20 cellular contexts compared by ENCODE assay signal in the genomic region with DNA sequence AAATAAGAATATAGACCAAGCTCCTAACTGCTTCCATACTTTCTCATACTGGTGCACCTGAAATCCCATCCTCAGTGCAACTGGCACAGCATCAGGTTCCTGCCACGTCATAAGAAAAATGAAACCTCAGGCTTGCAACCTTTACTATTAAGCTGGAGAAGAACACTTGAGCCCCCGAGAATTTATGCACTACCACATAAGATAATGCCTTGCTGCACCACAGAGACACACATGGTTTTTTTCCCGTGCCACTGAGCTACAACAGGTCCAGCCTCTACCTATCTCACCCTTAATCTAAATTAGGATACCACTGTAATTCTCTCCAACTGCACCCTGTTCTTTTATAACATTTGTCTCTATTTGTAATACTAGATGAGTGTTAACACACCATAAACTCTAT.
"Had no signal": no experiment of that assay in that cellular context is flagged by ENCODE, and none has a peak within 500 bp of the region (broad histone marks: within the 10 kb centered on the region; RNA-seq: fewer than 3 reads in every experiment).

No MANE protein-coding gene starts in this region.

- DNase-seq: dermis blood vessel endothelial cell; esophagus squamous epithelium; foreskin fibroblast; glutamatergic neuron; islet precursor cell; left ventricle myocardium superior; mesendoderm; naive B cell; psoas muscle; retina; right lobe of liver; stimulated activated CD4-positive, alpha-beta T cell treated with anti-CD3 and anti-CD28 coated beads, Interleukin-4, amount 100 ng/mL, for 1 hour; stimulated activated CD8-positive, alpha-beta memory T cell treated with anti-CD3 and anti-CD28 coated beads, Interleukin-4, amount 100 ng/mL, for 48 hours; stimulated activated naive CD8-positive, alpha-beta T cell treated with anti-CD3 and anti-CD28 coated beads, Interleukin-15, Interleukin-2, amounts not matched to agents 100 U/mL and 50 U/mL, for 24 hours; thyroid gland had no signal

- H3K27ac ChIP-seq: esophagus squamous epithelium, gastroesophageal sphincter, neutrophil, psoas muscle, right lobe of liver, suprapubic skin, thyroid gland had no signal

- H3K9me3 Mint-ChIP-seq: naive B cell; stimulated activated effector memory CD8-positive, alpha-beta T cell treated with anti-CD3 and anti-CD28 coated beads, Interleukin-12 subunit alpha, Interleukin-12 subunit beta, amount 100 ng/mL, for 72 hours; type B pancreatic cell had no signal

- H3K27me3 ChIP-seq: esophagus squamous epithelium, gastroesophageal sphincter, neutrophil, right lobe of liver, suprapubic skin, thyroid gland had no signal

- H3K36me3 ChIP-seq: right lobe of liver, suprapubic skin, thyroid gland had no signal

- H3K27ac Mint-ChIP-seq: naive B cell; stimulated activated effector memory CD8-positive, alpha-beta T cell treated with anti-CD3 and anti-CD28 coated beads, Interleukin-12 subunit alpha, Interleukin-12 subunit beta, amount 100 ng/mL, for 72 hours; type B pancreatic cell had no signal

- H3K4me3 ChIP-seq: esophagus squamous epithelium, gastroesophageal sphincter, psoas muscle, right lobe of liver, suprapubic skin, thyroid gland had no signal

- H3K4me1 Mint-ChIP-seq: naive B cell; stimulated activated effector memory CD8-positive, alpha-beta T cell treated with anti-CD3 and anti-CD28 coated beads, Interleukin-12 subunit alpha, Interleukin-12 subunit beta, amount 100 ng/mL, for 72 hours had no signal

- H3K4me3 Mint-ChIP-seq: naive B cell; stimulated activated effector memory CD8-positive, alpha-beta T cell treated with anti-CD3 and anti-CD28 coated beads, Interleukin-12 subunit alpha, Interleukin-12 subunit beta, amount 100 ng/mL, for 72 hours; type B pancreatic cell had no signal

- H3K4me1 ChIP-seq: esophagus squamous epithelium, gastroesophageal sphincter, psoas muscle, right lobe of liver, suprapubic skin, thyroid gland had no signal

- ATAC-seq: gastroesophageal sphincter; left ventricle myocardium superior; right lobe of liver; stimulated activated effector memory CD8-positive, alpha-beta T cell treated with anti-CD3 and anti-CD28 coated beads, Interleukin-12 subunit alpha, Interleukin-12 subunit beta, amount 100 ng/mL, for 72 hours; stimulated activated naive CD8-positive, alpha-beta T cell treated with anti-CD3 and anti-CD28 coated beads, Interleukin-15, Interleukin-2, amounts not matched to agents 100 U/mL and 50 U/mL, for 24 hours had no signal

- H3K27me3 Mint-ChIP-seq: naive B cell, type B pancreatic cell had no signal

- H3K36me3 Mint-ChIP-seq: naive B cell; stimulated activated effector memory CD8-positive, alpha-beta T cell treated with anti-CD3 and anti-CD28 coated beads, Interleukin-12 subunit alpha, Interleukin-12 subunit beta, amount 100 ng/mL, for 72 hours; type B pancreatic cell had no signal
